In genomic region chr1:7511381-7511780, GRCh38 we compare ENCODE assay signal across 24 cellular contexts.
"Had no signal": no experiment of that assay in that cellular context is flagged by ENCODE, and none has a peak within 500 bp of the region (broad histone marks: within the 10 kb centered on the region; RNA-seq: fewer than 3 reads in every experiment).

No MANE protein-coding gene starts in this region.

- H3K9me3 Mint-ChIP-seq: activated CD4-positive, alpha-beta T cell treated with anti-CD3 and anti-CD28 coated beads, Interleukin-2, amount 10 ng/mL, durations not matched to agents 24 days and 14 days; activated naive CD4-positive, alpha-beta T cell treated with anti-CD3 and anti-CD28 coated beads, Interleukin-2, amount 50 U/mL, for 24 hours; activated T-cell treated with anti-CD3 and anti-CD28 coated beads, Interleukin-2, amount 50 U/mL, for 24 hours; activated T-helper 1 cell treated with anti-CD3 and anti-CD28 coated beads, Interleukin-12 subunit alpha, Interleukin-12 subunit beta, Interleukin-2, Interleukin-4 antibody, amounts not matched to agents 30 ng/mL and 10 ng/mL and 1 ng/mL, durations not matched to agents 14 hours and 24 hours and 36 hours; T-helper 1 cell treated with Interleukin-12 subunit alpha and Interleukin-12 subunit beta and Interleukin-4 antibody, amounts not matched to agents 30 μg/mL and 1 μg/mL, for 36 hours; WTC11 had no signal

- H3K27me3 Mint-ChIP-seq: activated CD4-positive, alpha-beta T cell treated with anti-CD3 and anti-CD28 coated beads, Interleukin-2, amount 10 ng/mL, durations not matched to agents 24 days and 14 days; activated CD8-positive, alpha-beta memory T cell treated with anti-CD3 and anti-CD28 coated beads, Interleukin-2, amount 10 ng/mL, durations not matched to agents 7 days and 5 days had no signal

- H3K9ac ChIP-seq: KMS-11 had no signal

- H3K4me1 Mint-ChIP-seq: activated CD4-positive, alpha-beta T cell treated with anti-CD3 and anti-CD28 coated beads, Interleukin-2, amount 10 ng/mL, durations not matched to agents 24 days and 14 days; activated CD8-positive, alpha-beta memory T cell treated with anti-CD3 and anti-CD28 coated beads, Interleukin-2, amount 10 ng/mL, durations not matched to agents 7 days and 5 days; activated naive CD4-positive, alpha-beta T cell treated with anti-CD3 and anti-CD28 coated beads, Interleukin-2, amount 50 U/mL, for 24 hours had no signal

- H3K4me3 ChIP-seq: breast epithelium, SJCRH30 had no signal

- H3K9me3 ChIP-seq: breast epithelium had no signal

- ATAC-seq: activated CD8-positive, alpha-beta memory T cell treated with anti-CD3 and anti-CD28 coated beads, Interleukin-2, amount 10 ng/mL, durations not matched to agents 7 days and 5 days; Panc1; WTC11 had no signal

- H3K27ac ChIP-seq: breast epithelium, KMS-11, RWPE1, SJCRH30 had no signal

- DNase-seq: activated CD4-positive, alpha-beta T cell treated with anti-CD3 and anti-CD28 coated beads, Interleukin-2, amount 10 ng/mL, durations not matched to agents 24 days and 14 days; activated CD4-positive, alpha-beta T cell treated with anti-CD3 and anti-CD28 coated beads, Interleukin-2, amount 50 U/mL, for 48 hours; activated CD4-positive, CD25-positive, alpha-beta regulatory T cell treated with anti-CD3 and anti-CD28 coated beads, Interleukin-2, amount 50 U/mL, for 72 hours; activated CD8-positive, alpha-beta memory T cell treated with anti-CD3 and anti-CD28 coated beads, Interleukin-2, amount 10 ng/mL, durations not matched to agents 7 days and 5 days; activated effector memory CD4-positive, alpha-beta T cell treated with Interleukin-2 at 50 U/mL for 16 hours; activated naive CD4-positive, alpha-beta T cell; activated T-cell treated with anti-CD3 and anti-CD28 coated beads, Interleukin-2, amount 50 U/mL, for 24 hours; aorta; central memory CD4-positive, alpha-beta T cell; MM.1S; NCI-H1694 treated with DMSO at 0.1 percent for 48 hours; NCI-H2029 treated with DMSO at 0.1 percent for 48 hours; NCI-H510A; NCI-H526 treated with DMSO at 0.1 percent for 48 hours; Right ventricle myocardium superior had no signal

- H3K4me1 ChIP-seq: breast epithelium, SJCRH30 had no signal

- H3K4me3 Mint-ChIP-seq: activated CD4-positive, alpha-beta T cell treated with anti-CD3 and anti-CD28 coated beads, Interleukin-2, amount 10 ng/mL, durations not matched to agents 24 days and 14 days; activated CD8-positive, alpha-beta memory T cell treated with anti-CD3 and anti-CD28 coated beads, Interleukin-2, amount 10 ng/mL, durations not matched to agents 7 days and 5 days; activated naive CD4-positive, alpha-beta T cell treated with anti-CD3 and anti-CD28 coated beads, Interleukin-2, amount 50 U/mL, for 24 hours; activated T-cell treated with anti-CD3 and anti-CD28 coated beads, Interleukin-2, amount 50 U/mL, for 24 hours; activated T-helper 1 cell treated with anti-CD3 and anti-CD28 coated beads, Interleukin-12 subunit alpha, Interleukin-12 subunit beta, Interleukin-2, Interleukin-4 antibody, amounts not matched to agents 30 ng/mL and 10 ng/mL and 1 ng/mL, durations not matched to agents 14 hours and 24 hours and 36 hours; T-helper 1 cell treated with Interleukin-12 subunit alpha and Interleukin-12 subunit beta and Interleukin-4 antibody, amounts not matched to agents 30 μg/mL and 1 μg/mL, for 36 hours; WTC11 had no signal

- H3K27me3 ChIP-seq: breast epithelium had no signal

- H3K36me3 ChIP-seq: breast epithelium, SJCRH30 had no signal

- H3K27ac Mint-ChIP-seq: activated CD4-positive, alpha-beta T cell treated with anti-CD3 and anti-CD28 coated beads, Interleukin-2, amount 10 ng/mL, durations not matched to agents 24 days and 14 days; activated CD8-positive, alpha-beta memory T cell treated with anti-CD3 and anti-CD28 coated beads, Interleukin-2, amount 10 ng/mL, durations not matched to agents 7 days and 5 days; activated naive CD4-positive, alpha-beta T cell treated with anti-CD3 and anti-CD28 coated beads, Interleukin-2, amount 50 U/mL, for 24 hours; activated T-cell treated with anti-CD3 and anti-CD28 coated beads, Interleukin-2, amount 50 U/mL, for 24 hours; activated T-helper 1 cell treated with anti-CD3 and anti-CD28 coated beads, Interleukin-12 subunit alpha, Interleukin-12 subunit beta, Interleukin-2, Interleukin-4 antibody, amounts not matched to agents 30 ng/mL and 10 ng/mL and 1 ng/mL, durations not matched to agents 14 hours and 24 hours and 36 hours; T-helper 1 cell treated with Interleukin-12 subunit alpha and Interleukin-12 subunit beta and Interleukin-4 antibody, amounts not matched to agents 30 μg/mL and 1 μg/mL, for 36 hours; WTC11 had no signal

- H3K36me3 Mint-ChIP-seq: activated CD8-positive, alpha-beta memory T cell treated with anti-CD3 and anti-CD28 coated beads, Interleukin-2, amount 10 ng/mL, durations not matched to agents 7 days and 5 days; activated naive CD4-positive, alpha-beta T cell treated with anti-CD3 and anti-CD28 coated beads, Interleukin-2, amount 50 U/mL, for 24 hours; WTC11 had no signal
